Comparison of ENCODE assay signal across 24 cellular contexts in the genomic region with DNA sequence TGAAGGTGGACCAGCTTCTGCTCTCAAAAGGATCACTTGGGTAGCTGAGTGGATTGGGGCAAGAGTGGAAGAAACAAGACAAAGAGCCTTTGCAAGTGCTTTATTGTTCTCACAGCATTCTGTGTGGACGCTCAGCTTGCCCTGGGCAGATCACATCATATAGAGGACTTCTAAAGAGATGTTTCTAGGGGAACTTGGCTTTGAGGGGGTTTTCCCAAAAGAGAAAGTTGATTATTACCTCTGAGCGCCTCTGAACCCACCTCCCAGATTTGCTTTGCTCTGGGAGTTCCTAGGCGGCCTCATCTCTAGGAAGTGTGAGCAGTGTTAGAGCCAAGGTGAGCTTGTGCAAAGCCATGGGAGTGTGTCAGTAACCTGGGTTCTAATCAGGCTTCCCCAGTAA.
A peak's percentile ranks its signal among the peaks of the same experiment; 100 is the strongest.
DNase-seq lines count a peak whose midpoint lies in the region; ATAC-seq, FAIRE-seq and TF ChIP-seq lines count a peak whose summit lies in the region.
"Had no signal": no experiment of that assay in that cellular context is flagged by ENCODE, and none has a peak within 500 bp of the region (broad histone marks: within the 10 kb centered on the region; RNA-seq: fewer than 3 reads in every experiment).

No MANE protein-coding gene starts in this region.

- peak; percentile 45 for DNase-seq in activated CD8-positive, alpha-beta memory T cell treated with anti-CD3 and anti-CD28 coated beads for 24 hours
- no peak for DNase-seq in activated CD8-positive, alpha-beta memory T cell treated with anti-CD3 and anti-CD28 coated beads, Interleukin-2, amount 50 U/mL, for 48 hours
- DNase-seq in GM19239 (ENCODE audit: insufficient read length, low spot score) (no peak), GM12878 (ENCODE audit: low read depth, low spot score) (no peak), right atrium auricular region (ENCODE audit: low spot score) (no peak), KG1 (lab: John Stamatoyannopoulos, UW) (no peak), left ventricle myocardium inferior (no peak)
- DNase-seq in stimulated activated naive B cell treated with anti-CD40 and anti-IgM and Interleukin-4, amounts not matched to agents 10 μg/mL and 1 μg/mL and 100 μg/mL, for 72 hours, result no peak
- DNase-seq: 8988T, ACHN, BE2C, DMS153, DND-41, IMR-90, MM.1S, NCI-H2029, NCI-H446, NCI-H524 treated with DMSO at 0.1 percent for 48 hours, NCI-H774, PC-3, SK-N-SH had no signal

- no peak overlapping the region for H3K4me3 ChIP-seq in GM12878
- H3K4me3 ChIP-seq in right atrium auricular region, result no peak overlapping the region
- H3K4me3 ChIP-seq in left ventricle myocardium inferior, result no peak overlapping the region

- no peaks in the 10 kb centered on the region for H4K20me1 ChIP-seq in GM12878 (ENCODE audit: control insufficient read depth, insufficient read depth)

- H3K4me1 ChIP-seq in GM12878 (ENCODE audit: control insufficient read depth, insufficient read depth, low read length) (peaks cover 1% of the 10 kb centered on the region), right atrium auricular region (peaks cover 0 to 10% of the 10 kb centered on the region in 2 donors), left ventricle myocardium inferior (peaks cover 1% of the 10 kb centered on the region)
- H3K4me1 ChIP-seq: BE2C had no signal

- no peak overlapping the region for H3K27ac Mint-ChIP-seq in stimulated activated naive B cell treated with anti-CD40 and anti-IgM and Interleukin-4, amounts not matched to agents 10 μg/mL and 1 μg/mL and 100 μg/mL, for 72 hours

- POLR2A ChIA-PET in GM12878 (lab: Charles Lee), result interaction anchor here (0.5 to 1.5 kb wide), 4 partner anchors 18 to 81 kb away, joined by 4 to 5 read pairs (median 4); no protein-coding TSS in a partner anchor

- no peak for TF ChIP-seq POLR2A in GM12878 (IDR thresholded peaks at IDR 0.05; ENCODE audit: low read depth, low read length)

- H3K27me3 Mint-ChIP-seq in stimulated activated naive B cell treated with anti-CD40 and anti-IgM and Interleukin-4, amounts not matched to agents 10 μg/mL and 1 μg/mL and 100 μg/mL, for 72 hours, result no peaks in the 10 kb centered on the region

- peak; percentile 68 for ATAC-seq in GM12878
- ATAC-seq in stimulated activated naive B cell treated with anti-CD40 and anti-IgM and Interleukin-4, amounts not matched to agents 10 μg/mL and 1 μg/mL and 100 μg/mL, for 72 hours (replicated peaks), result peak; percentile 40 to 52
- ATAC-seq: PC-3 had no signal

- no TSS peak for BruUV-seq in GM12878 (replicated peaks; lab: Mats Ljungman, UMichigan)

- in situ Hi-C loops in GM12878 (cut with MboI), result no loop called here

- H3K4me3 Mint-ChIP-seq in stimulated activated naive B cell treated with anti-CD40 and anti-IgM and Interleukin-4, amounts not matched to agents 10 μg/mL and 1 μg/mL and 100 μg/mL, for 72 hours, result no peak overlapping the region
- H3K4me3 Mint-ChIP-seq: CD14-positive monocyte had no signal

- TF ChIP-seq EP300 in GM12878 (IDR thresholded peaks at IDR 0.05; ENCODE audit: borderline replicate concordance in 1 of 2, control insufficient read depth in 1 of 2, low read depth in 2 of 2, low read length in 2 of 2), result no peak

- H3K27ac ChIP-seq in GM12878 (ENCODE audit: control insufficient read depth, insufficient read depth) (no peak overlapping the region), right atrium auricular region (no peak overlapping the region), left ventricle myocardium inferior (replicated peaks) (no peak overlapping the region)
- H3K27ac ChIP-seq: KMS-11 had no signal

- H3K9me3 Mint-ChIP-seq in stimulated activated naive B cell treated with anti-CD40 and anti-IgM and Interleukin-4, amounts not matched to agents 10 μg/mL and 1 μg/mL and 100 μg/mL, for 72 hours, result no peaks in the 10 kb centered on the region

- intact Hi-C loops in GM12878 (cut with micrococcal nuclease; ENCODE audit: unreplicated experiment) (no loop called here), left ventricle myocardium inferior (cut with micrococcal nuclease) (no loop called here)

- H3K27me3 ChIP-seq in GM12878 (replicated peaks in 1 of 2; ENCODE audit: control insufficient read depth in 2 of 2, insufficient read depth in 2 of 2, low read length in 1 of 2) (no peaks in the 10 kb centered on the region), right atrium auricular region (no peaks in the 10 kb centered on the region), left ventricle myocardium inferior (ENCODE audit: low read depth) (no peaks in the 10 kb centered on the region)

- H3K36me3 Mint-ChIP-seq in stimulated activated naive B cell treated with anti-CD40 and anti-IgM and Interleukin-4, amounts not matched to agents 10 μg/mL and 1 μg/mL and 100 μg/mL, for 72 hours, result peaks cover 6 to 10% of the 10 kb centered on the region in 2 donors

- no peaks in the 10 kb centered on the region for H3K36me3 ChIP-seq in GM12878 (ENCODE audit: control insufficient read depth in 2 of 2, insufficient read depth in 2 of 2, low read length in 1 of 2)
- H3K36me3 ChIP-seq in right atrium auricular region, result no peaks in the 10 kb centered on the region
- no peaks in the 10 kb centered on the region for H3K36me3 ChIP-seq in left ventricle myocardium inferior
- H3K36me3 ChIP-seq: BE2C had no signal

- no peak overlapping the region for H3K4me2 ChIP-seq in GM12878 (ENCODE audit: control insufficient read depth, insufficient read depth)
- H3K4me2 ChIP-seq: KMS-11, SK-N-SH had no signal

- no peaks in the 10 kb centered on the region for H3K79me2 ChIP-seq in GM12878 (ENCODE audit: control insufficient read depth, insufficient read depth, low read length)

- WGBS in GM12878 (ENCODE audit: insufficient coverage, insufficient replicate concordance, low lambda C conversion rate, missing lambda C conversion rate), result 96% methylated on average over 3 of the region's 3 CpGs

- TF ChIP-seq CTCF in GM12878 (IDR thresholded peaks at IDR 0.05 in 2 of 3, conservative IDR thresholded peaks at IDR 0.05 in 1 of 3; ENCODE audit: control insufficient read depth in 2 of 3, extremely low read depth in 1 of 3, insufficient read depth in 1 of 3, low read depth in 3 of 3, low read length in 3 of 3) (no peak), right atrium auricular region (IDR thresholded peaks at IDR 0.05) (no peak), left ventricle myocardium inferior (IDR thresholded peaks at IDR 0.05; ENCODE audit: borderline replicate concordance) (no peak)

- no peak overlapping the region for H3K9ac ChIP-seq in GM12878 (ENCODE audit: control insufficient read depth, insufficient read depth, low read length)
- H3K9ac ChIP-seq: KMS-11, SK-N-SH had no signal

- CTCF ChIA-PET in GM12878 (lab: Yijun Ruan, JAX), result interaction anchor here (0.8 to 2.1 kb wide), 9 partner anchors 10 to 91 kb away, joined by 3 to 8 read pairs (median 4); no protein-coding TSS in a partner anchor

- FAIRE-seq in GM19239 (lab: Jason Lieb, UNC) (peak; percentile 18), GM12878 (lab: Jason Lieb, UNC) (no peak)
- FAIRE-seq: H54 had no signal

- RAD21 ChIA-PET in GM12878 (lab: Charles Lee; ENCODE audit: unreplicated experiment), result interaction anchor here (0.6 to 1.6 kb wide), 5 partner anchors 9 to 82 kb away, joined by 3 to 4 read pairs (median 3); no protein-coding TSS in a partner anchor

- H2AFZ ChIP-seq in GM12878 (ENCODE audit: control insufficient read depth, low read depth, low read length), result no peak overlapping the region

- no peaks in the 10 kb centered on the region; the same call in 2 of the 3 replicates for H3K9me3 ChIP-seq in GM12878 (replicated peaks; ENCODE audit: control insufficient read depth, insufficient read depth, low read length)
- no peaks in the 10 kb centered on the region for H3K9me3 ChIP-seq in right atrium auricular region
- H3K9me3 ChIP-seq in left ventricle myocardium inferior (replicated peaks), result peaks cover 18% of the 10 kb centered on the region
- H3K9me3 ChIP-seq: BE2C, SK-N-SH had no signal

- H3K4me1 Mint-ChIP-seq in stimulated activated naive B cell treated with anti-CD40 and anti-IgM and Interleukin-4, amounts not matched to agents 10 μg/mL and 1 μg/mL and 100 μg/mL, for 72 hours, result peaks cover 42 to 45% of the 10 kb centered on the region in 2 donors

- TF ChIP-seq RAD21 in GM12878 (IDR thresholded peaks at IDR 0.05; ENCODE audit: insufficient read depth, low read depth, low read length), result no peak

- SMC1A ChIA-PET in GM12878 (lab: Charles Lee; ENCODE audit: uncharacterized antibody, unreplicated experiment), result interaction anchor here (0.7 to 1.9 kb wide), 11 partner anchors 9 to 86 kb away, joined by 3 to 9 read pairs (median 4); no protein-coding TSS in a partner anchor

TF ChIP-seq in GM12878, 131 proteins besides CTCF, POLR2A, EP300 and RAD21:
- TF ChIP-seq, protein P1, sequence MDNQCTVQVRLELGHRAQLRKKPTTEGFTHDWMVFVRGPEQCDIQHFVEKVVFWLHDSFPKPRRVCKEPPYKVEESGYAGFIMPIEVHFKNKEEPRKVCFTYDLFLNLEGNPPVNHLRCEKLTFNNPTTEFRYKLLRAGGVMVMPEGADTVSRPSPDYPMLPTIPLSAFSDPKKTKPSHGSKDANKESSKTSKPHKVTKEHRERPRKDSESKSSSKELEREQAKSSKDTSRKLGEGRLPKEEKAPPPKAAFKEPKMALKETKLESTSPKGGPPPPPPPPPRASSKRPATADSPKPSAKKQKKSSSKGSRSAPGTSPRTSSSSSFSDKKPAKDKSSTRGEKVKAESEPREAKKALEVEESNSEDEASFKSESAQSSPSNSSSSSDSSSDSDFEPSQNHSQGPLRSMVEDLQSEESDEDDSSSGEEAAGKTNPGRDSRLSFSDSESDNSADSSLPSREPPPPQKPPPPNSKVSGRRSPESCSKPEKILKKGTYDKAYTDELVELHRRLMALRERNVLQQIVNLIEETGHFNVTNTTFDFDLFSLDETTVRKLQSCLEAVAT (IDR thresholded peaks at IDR 0.05), result no peak
- no peak for TF ChIP-seq ZSCAN29 (IDR thresholded peaks at IDR 0.05)
- TF ChIP-seq YY1 (IDR thresholded peaks at IDR 0.05; ENCODE audit: low read depth, low read length), result no peak
